In genomic region chr3:47282424-47283192, GRCh38 we compare ENCODE assay signal across 8 cellular contexts. TPM values are rescaled to one million over a fixed set of nuclear protein-coding genes. Genes with fewer than 3 reads are reported as not detected.
DNase-seq lines count a peak whose midpoint lies in the region; TF ChIP-seq lines count a peak whose summit lies in the region.

A gene with protein sequence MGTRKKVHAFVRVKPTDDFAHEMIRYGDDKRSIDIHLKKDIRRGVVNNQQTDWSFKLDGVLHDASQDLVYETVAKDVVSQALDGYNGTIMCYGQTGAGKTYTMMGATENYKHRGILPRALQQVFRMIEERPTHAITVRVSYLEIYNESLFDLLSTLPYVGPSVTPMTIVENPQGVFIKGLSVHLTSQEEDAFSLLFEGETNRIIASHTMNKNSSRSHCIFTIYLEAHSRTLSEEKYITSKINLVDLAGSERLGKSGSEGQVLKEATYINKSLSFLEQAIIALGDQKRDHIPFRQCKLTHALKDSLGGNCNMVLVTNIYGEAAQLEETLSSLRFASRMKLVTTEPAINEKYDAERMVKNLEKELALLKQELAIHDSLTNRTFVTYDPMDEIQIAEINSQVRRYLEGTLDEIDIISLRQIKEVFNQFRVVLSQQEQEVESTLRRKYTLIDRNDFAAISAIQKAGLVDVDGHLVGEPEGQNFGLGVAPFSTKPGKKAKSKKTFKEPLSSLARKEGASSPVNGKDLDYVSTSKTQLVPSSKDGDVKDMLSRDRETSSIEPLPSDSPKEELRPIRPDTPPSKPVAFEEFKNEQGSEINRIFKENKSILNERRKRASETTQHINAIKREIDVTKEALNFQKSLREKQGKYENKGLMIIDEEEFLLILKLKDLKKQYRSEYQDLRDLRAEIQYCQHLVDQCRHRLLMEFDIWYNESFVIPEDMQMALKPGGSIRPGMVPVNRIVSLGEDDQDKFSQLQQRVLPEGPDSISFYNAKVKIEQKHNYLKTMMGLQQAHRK (minus strand): TSS chr3:47282799. CDS start chr3:47277374, 5,425 bp downstream.
Gene KLHL18, plus strand, starts transcription at chr3:47282944. Its CDS starts 22 bp downstream, at chr3:47282966.

- WGBS in endodermal cell (ENCODE audit: insufficient coverage in 1 of 2, insufficient read length in 1 of 2), 2 experiments = 0% methylated on average over 22 to 82 of the region's 82 CpGs

- peak within 1 kb of the TSS; percentile 95 for H3K4me3 Mint-ChIP-seq in endodermal cell

- no peaks in the 10 kb centered on the region for H3K4me1 ChIP-seq in endodermal cell (ENCODE audit: control insufficient read depth, insufficient read depth, low read length)

- peaks cover 13% of the 10 kb centered on the region for H3K4me1 Mint-ChIP-seq in endodermal cell

- peak within 1 kb of the TSS; percentile 99 for H3K27ac Mint-ChIP-seq in endodermal cell

- no peaks in the 10 kb centered on the region for H3K27me3 ChIP-seq in endodermal cell (ENCODE audit: control insufficient read depth, insufficient read depth, low read length, poor library complexity, severe bottlenecking)

- DNase-seq in COR-L47 (lab: John Stamatoyannopoulos, UW) (peak; percentile 86), GM20000 (ENCODE audit: low spot score) (peak; percentile 93), HT-29 (ENCODE audit: low spot score) (peak; percentile 86), NOMO-1 treated with DMSO at 0.1 percent for 48 hours (lab: John Stamatoyannopoulos, UW; ENCODE audit: unreplicated experiment) (peak; percentile 94), endodermal cell (peak; percentile 95), mesenteric fat pad (ENCODE audit: low spot score) (peak; percentile 98)
- DNase-seq in activated CD8-positive, alpha-beta memory T cell treated with anti-CD3 and anti-CD28 coated beads, Interleukin-2, amount 50 U/mL, for 1 hour (ENCODE audit: extremely low read depth) = peak; percentile 97
- peak; percentile 93 for DNase-seq in stimulated activated CD8-positive, alpha-beta memory T cell treated with anti-CD3 and anti-CD28 coated beads, Interleukin-15, amount 100 ng/mL, for 1 hour (ENCODE audit: low read depth)

- peak within 1 kb of the TSS; percentile 97 for H3K9ac ChIP-seq in endodermal cell (ENCODE audit: extremely low read depth, low read length, poor library complexity, severe bottlenecking)

- TF ChIP-seq CTCF in GM20000 (IDR thresholded peaks at IDR 0.05; ENCODE audit: extremely low read depth, missing control alignments) = no peak
- TF ChIP-seq CTCF in endodermal cell (conservative IDR thresholded peaks at IDR 0.05) = no peak

- no peaks in the 10 kb centered on the region for H3K9me3 ChIP-seq in endodermal cell (ENCODE audit: control insufficient read depth, low read length)

- no peaks in the 10 kb centered on the region for H3K36me3 Mint-ChIP-seq in endodermal cell (ENCODE audit: low read depth)

- H3K4me3 ChIP-seq in endodermal cell (ENCODE audit: low read length) = peak within 1 kb of the TSS; percentile 99

- H3K27me3 Mint-ChIP-seq in endodermal cell (ENCODE audit: insufficient read depth) = no peaks in the 10 kb centered on the region

- H3K27ac ChIP-seq in endodermal cell (ENCODE audit: low read depth, low read length) = peak within 1 kb of the TSS; percentile 97

- H3K36me3 ChIP-seq in endodermal cell (ENCODE audit: control insufficient read depth, insufficient read depth, low read length) = peaks cover 14% of the 10 kb centered on the region

- H3K9me3 Mint-ChIP-seq in endodermal cell = no peaks in the 10 kb centered on the region

RNA-seq across cellular contexts. Expression of the first gene that starts in this region (rescaled TPM):
- 28.7 and 31.7 TPM in 2 replicates for total RNA-seq in HT-29 (2014; rRNA removed; shearing (Covaris generic))
- total RNA-seq in endodermal cell = 1 to 10 TPM; 9.9 TPM
- polyA plus RNA-seq in endodermal cell (2013, experiment 1 of 2) = 10.6 TPM
- polyA plus RNA-seq in endodermal cell (2013, experiment 2 of 2) = 10.2 TPM
- total RNA-seq in mesenteric fat pad = 4.9 TPM

RNA-seq across cellular contexts. Expression of gene KLHL18, which starts in this region (rescaled TPM):
- 11.5 TPM in 2 replicates for total RNA-seq in HT-29 (2014; rRNA removed; shearing (Covaris generic))
- 10 to 100 TPM; 20.7 to 28.3 TPM for total RNA-seq in endodermal cell
- polyA plus RNA-seq in endodermal cell (2013, experiment 1 of 2) = 14.5 TPM
- 16.8 TPM for polyA plus RNA-seq in endodermal cell (2013, experiment 2 of 2)
- 33.7 TPM for total RNA-seq in mesenteric fat pad

Comparison
In these comparisons a context has a peak if more than half of its experiments do, and no peak if none do; other contexts are left out.
1. Peak in every context shown above with its lines: DNase-seq, H3K4me3 ChIP-seq and H3K27ac ChIP-seq.